ENCODE assay signal across 7 cellular contexts in genomic region chr18:78601923-78602322, GRCh38.
"Had no signal": no experiment of that assay in that cellular context is flagged by ENCODE, and none has a peak within 500 bp of the region (broad histone marks: within the 10 kb centered on the region; RNA-seq: fewer than 3 reads in every experiment).

No MANE protein-coding gene starts in this region.

- H3K27ac Mint-ChIP-seq: HFFc6, IgD-negative memory B cell had no signal

- DNase-seq: GM23248, GOT3, H7, HFFc6 had no signal

- H3K36me3 Mint-ChIP-seq: IgD-negative memory B cell had no signal

- H3K27me3 Mint-ChIP-seq: IgD-negative memory B cell had no signal

- ATAC-seq: HCT116, HepG2 had no signal

- H3K4me3 Mint-ChIP-seq: HFFc6, IgD-negative memory B cell had no signal

- H3K4me1 Mint-ChIP-seq: IgD-negative memory B cell had no signal
